ENCODE assay signal across 1 cellular context in the genomic region with DNA sequence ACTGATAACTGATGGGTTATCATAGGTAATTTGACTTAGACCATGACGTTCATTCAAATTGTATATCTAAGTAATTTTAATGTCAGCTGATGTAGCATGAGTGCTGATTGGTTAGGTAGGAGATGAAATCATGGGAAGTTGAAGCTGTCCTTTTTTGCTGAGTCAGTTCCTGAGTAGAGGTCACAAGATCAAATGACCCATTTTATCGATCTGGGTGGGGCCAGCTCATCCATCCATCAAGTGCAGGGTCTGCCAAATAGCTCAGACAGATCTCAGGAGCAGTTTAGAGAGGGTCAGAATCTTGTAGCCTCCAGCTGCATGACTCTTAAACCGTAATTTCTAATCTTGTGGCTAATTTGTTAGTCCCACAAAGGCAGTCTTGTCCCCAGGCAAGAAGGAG.
TF ChIP-seq lines count a peak whose summit lies in the region.

No MANE protein-coding gene starts in this region.

TF ChIP-seq in K562, 482 proteins besides CTCF, POLR2A, EP300 and RAD21 (continued from another document):
- TF ChIP-seq, protein P1, sequence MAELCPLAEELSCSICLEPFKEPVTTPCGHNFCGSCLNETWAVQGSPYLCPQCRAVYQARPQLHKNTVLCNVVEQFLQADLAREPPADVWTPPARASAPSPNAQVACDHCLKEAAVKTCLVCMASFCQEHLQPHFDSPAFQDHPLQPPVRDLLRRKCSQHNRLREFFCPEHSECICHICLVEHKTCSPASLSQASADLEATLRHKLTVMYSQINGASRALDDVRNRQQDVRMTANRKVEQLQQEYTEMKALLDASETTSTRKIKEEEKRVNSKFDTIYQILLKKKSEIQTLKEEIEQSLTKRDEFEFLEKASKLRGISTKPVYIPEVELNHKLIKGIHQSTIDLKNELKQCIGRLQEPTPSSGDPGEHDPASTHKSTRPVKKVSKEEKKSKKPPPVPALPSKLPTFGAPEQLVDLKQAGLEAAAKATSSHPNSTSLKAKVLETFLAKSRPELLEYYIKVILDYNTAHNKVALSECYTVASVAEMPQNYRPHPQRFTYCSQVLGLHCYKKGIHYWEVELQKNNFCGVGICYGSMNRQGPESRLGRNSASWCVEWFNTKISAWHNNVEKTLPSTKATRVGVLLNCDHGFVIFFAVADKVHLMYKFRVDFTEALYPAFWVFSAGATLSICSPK (IDR thresholded peaks at IDR 0.05; ENCODE audit: borderline replicate concordance): no peak
- TF ChIP-seq ZNF644 (tag; IDR thresholded peaks at IDR 0.05; ENCODE audit: low read depth) (no peak), MAFG (tag; conservative IDR thresholded peaks at IDR 0.05) (peak; percentile 95), NR3C1 (CRISPR knock-in tag; IDR thresholded peaks at IDR 0.05) (no peak), ZNF121 (CRISPR knock-in tag; conservative IDR thresholded peaks at IDR 0.05) (no peak)
